8 cellular contexts compared by ENCODE assay signal in the genomic region with DNA sequence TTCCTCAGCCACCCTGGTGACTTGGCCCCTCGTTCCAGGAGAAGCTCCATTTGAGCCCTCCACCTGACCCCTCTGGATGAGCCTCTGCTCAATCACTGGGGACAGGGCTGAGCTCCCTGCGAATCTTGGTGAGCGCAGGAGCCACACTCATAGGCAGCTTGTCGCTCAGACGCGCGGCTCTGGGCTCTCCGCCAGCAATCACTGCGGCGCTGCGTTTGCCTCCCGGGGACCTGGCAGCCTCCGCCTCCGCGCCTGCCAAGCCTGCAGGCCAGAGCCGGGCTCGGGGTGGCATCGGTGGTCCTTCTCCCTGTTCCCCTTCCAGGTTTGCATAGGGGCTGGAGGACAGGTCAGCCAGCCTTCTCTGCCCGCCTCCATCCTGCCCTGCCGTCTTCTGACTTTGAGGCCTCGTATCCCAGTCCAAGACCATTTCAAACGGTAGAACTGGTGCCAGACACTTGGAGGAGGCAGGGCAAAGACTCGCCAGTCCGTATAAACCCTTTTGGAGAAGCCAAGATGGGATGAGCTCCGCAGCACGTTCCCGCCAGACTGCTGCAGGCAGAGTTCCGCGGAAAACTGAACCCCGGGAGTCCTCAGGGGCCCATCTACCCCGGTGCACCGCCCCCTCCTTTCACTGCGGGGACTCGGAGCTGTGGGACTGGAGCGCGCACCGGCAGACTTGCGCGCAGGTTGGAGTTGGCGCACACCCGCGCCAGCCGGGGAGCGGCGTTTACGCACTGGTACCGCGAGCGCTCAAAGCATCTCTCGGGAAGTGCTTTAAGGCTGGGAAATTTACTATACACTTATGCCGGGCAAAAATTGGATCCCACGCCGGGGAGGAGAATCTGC. TPM values are rescaled to one million over a fixed set of nuclear protein-coding genes. Genes with fewer than 3 reads are reported as not detected.
DNase-seq lines count a peak whose midpoint lies in the region; ATAC-seq and TF ChIP-seq lines count a peak whose summit lies in the region.

No MANE protein-coding gene starts in this region.

- no peaks in the 10 kb centered on the region for H3K4me1 ChIP-seq in effector memory CD4-positive, alpha-beta T cell (ENCODE audit: control insufficient read depth, insufficient read depth, low read length, poor library complexity, severe bottlenecking)
- H3K4me1 ChIP-seq in thyroid gland, result peaks cover 11 to 20% of the 10 kb centered on the region in 2 donors

- intact Hi-C loops in thyroid gland (cut with DNase I), result no loop called here

- DNase-seq in stimulated activated CD4-positive, alpha-beta T cell treated with anti-CD3 and anti-CD28 coated beads, Interleukin-4, amount 100 ng/mL, for 1 hour, result peak; percentile 1
- no peak for DNase-seq in stimulated activated CD4-positive, alpha-beta T cell treated with anti-CD3 and anti-CD28 coated beads, Interleukin-2, amount 100 ng/mL, for 48 hours
- peak; percentile 77 for DNase-seq in NCI-H748 (lab: John Stamatoyannopoulos, UW; ENCODE audit: unreplicated experiment)
- DNase-seq in effector memory CD4-positive, alpha-beta T cell, result no peak
- DNase-seq in lung microvascular endothelial cell (ENCODE audit: low read depth in 2 of 2), result peak; percentile 13 to 21
- DNase-seq in thyroid gland, result peak; percentile 64 to 72
- DNase-seq in mesenteric fat pad (ENCODE audit: low spot score), result no peak

- no peak overlapping the region for H3K27ac ChIP-seq in effector memory CD4-positive, alpha-beta T cell (ENCODE audit: insufficient read depth, low read length, poor library complexity, severe bottlenecking)
- H3K27ac ChIP-seq in thyroid gland, result no peak overlapping the region

- TF ChIP-seq POLR2A in thyroid gland (IDR thresholded peaks at IDR 0.05), result no peak

- 0 to 3% methylated on average over 16 to 31 of the region's 53 CpGs for WGBS in thyroid gland, 2 donors

- no peak for ATAC-seq in GM18873 (IDR thresholded peaks at IDR 0.05; ENCODE audit: low FRiP score, unreplicated experiment)

- no peaks in the 10 kb centered on the region for H3K9me3 ChIP-seq in effector memory CD4-positive, alpha-beta T cell (ENCODE audit: control insufficient read depth, low read length)
- H3K9me3 ChIP-seq in thyroid gland, result no peaks in the 10 kb centered on the region

- TF ChIP-seq CTCF in thyroid gland (IDR thresholded peaks at IDR 0.05), result no peak

- H3K27me3 ChIP-seq in effector memory CD4-positive, alpha-beta T cell (replicated peaks; ENCODE audit: control insufficient read depth, insufficient read depth, low read length, poor library complexity, severe bottlenecking), result peaks cover 16% of the 10 kb centered on the region
- no peaks in the 10 kb centered on the region for H3K27me3 ChIP-seq in thyroid gland

- peak overlapping the region; percentile 17 for H3K4me3 ChIP-seq in effector memory CD4-positive, alpha-beta T cell (ENCODE audit: insufficient read depth, low read depth, low read length, poor library complexity, severe bottlenecking)
- peak overlapping the region in 1 of 3 donors; percentile 34 for H3K4me3 ChIP-seq in thyroid gland (replicated peaks in 1 of 3)

- H3K36me3 ChIP-seq in effector memory CD4-positive, alpha-beta T cell (ENCODE audit: control insufficient read depth, insufficient read depth, low read length), result no peaks in the 10 kb centered on the region
- no peaks in the 10 kb centered on the region for H3K36me3 ChIP-seq in thyroid gland

RNA-seq across cellular contexts. Expression of a gene that starts 1.0 kb away (rescaled TPM):
- total RNA-seq in lung microvascular endothelial cell (not detected in 2 replicates), thyroid gland (1 to 10 TPM in 1 of 4 donors, under 1 TPM in 3; 0.24 to 2.7 (median 0.63) TPM), mesenteric fat pad (1.8 TPM)

Comparison
In these comparisons a context has a peak if more than half of its experiments do, and no peak if none do; other contexts are left out.
1. DNase-seq: peak in stimulated activated CD4-positive, alpha-beta T cell treated with anti-CD3 and anti-CD28 coated beads, Interleukin-4, amount 100 ng/mL, for 1 hour (single experiment), NCI-H748 (single experiment), lung microvascular endothelial cell (2 of 2) and thyroid gland (2 of 2); none in stimulated activated CD4-positive, alpha-beta T cell treated with anti-CD3 and anti-CD28 coated beads, Interleukin-2, amount 100 ng/mL, for 48 hours (0 of 2), effector memory CD4-positive, alpha-beta T cell (0 of 3) and mesenteric fat pad (single experiment).